ENCODE assay signal across 14 cellular contexts in genomic region chr3:71008350-71008923, GRCh38.
DNase-seq lines count a peak whose midpoint lies in the region; ATAC-seq and TF ChIP-seq lines count a peak whose summit lies in the region.
"Had no signal": no experiment of that assay in that cellular context is flagged by ENCODE, and none has a peak within 500 bp of the region (broad histone marks: within the 10 kb centered on the region; RNA-seq: fewer than 3 reads in every experiment).

No MANE protein-coding gene starts in this region.

- TF ChIP-seq CTCF in natural killer cell (IDR thresholded peaks at IDR 0.05) = no peak

- DNase-seq in stimulated activated naive CD8-positive, alpha-beta T cell treated with anti-CD3 and anti-CD28 coated beads, Interleukin-15, Interleukin-2, amounts not matched to agents 100 U/mL and 50 U/mL, for 24 hours = no peak
- peak; percentile 28 for DNase-seq in central memory CD4-positive, alpha-beta T cell
- no peak for DNase-seq in natural killer cell
- DNase-seq in G401 (ENCODE audit: low spot score) = no peak
- no peak for DNase-seq in NCI-H1417 (lab: John Stamatoyannopoulos, UW)
- DNase-seq in NCI-H1048 (lab: John Stamatoyannopoulos, UW) = no peak
- DNase-seq: activated CD4-positive, alpha-beta T cell treated with anti-CD3 and anti-CD28 coated beads for 48 hours; brain microvascular endothelial cell; foreskin fibroblast; NCI-H2081 treated with DMSO at 0.1 percent for 48 hours; SHP77 had no signal

- H3K9me3 Mint-ChIP-seq in stimulated activated naive CD8-positive, alpha-beta T cell treated with anti-CD3 and anti-CD28 coated beads, Interleukin-15, Interleukin-2, amounts not matched to agents 100 ng/mL and 50 ng/mL, for 24 hours = no peaks in the 10 kb centered on the region
- H3K9me3 Mint-ChIP-seq in natural killer cell = no peaks in the 10 kb centered on the region

- H3K36me3 Mint-ChIP-seq in stimulated activated naive CD8-positive, alpha-beta T cell treated with anti-CD3 and anti-CD28 coated beads, Interleukin-15, Interleukin-2, amounts not matched to agents 100 ng/mL and 50 ng/mL, for 24 hours (ENCODE audit: low read depth) = peaks cover 51% of the 10 kb centered on the region
- peaks cover 4% of the 10 kb centered on the region for H3K36me3 Mint-ChIP-seq in natural killer cell

- intact Hi-C loops in natural killer cell (cut with micrococcal nuclease) = loop anchor here (5.0 kb wide), 2 partner anchors 299 to 504 kb away; no protein-coding TSS in a partner anchor

- H3K4me3 Mint-ChIP-seq in stimulated activated naive CD8-positive, alpha-beta T cell treated with anti-CD3 and anti-CD28 coated beads, Interleukin-15, Interleukin-2, amounts not matched to agents 100 ng/mL and 50 ng/mL, for 24 hours = peak overlapping the region; percentile 45
- H3K4me3 Mint-ChIP-seq in natural killer cell = no peak overlapping the region

- H3K27me3 Mint-ChIP-seq in stimulated activated naive CD8-positive, alpha-beta T cell treated with anti-CD3 and anti-CD28 coated beads, Interleukin-15, Interleukin-2, amounts not matched to agents 100 ng/mL and 50 ng/mL, for 24 hours = no peaks in the 10 kb centered on the region
- H3K27me3 Mint-ChIP-seq in natural killer cell (ENCODE audit: low read depth in 2 of 2) = no peaks in the 10 kb centered on the region

- no peak for ATAC-seq in stimulated activated naive CD8-positive, alpha-beta T cell treated with anti-CD3 and anti-CD28 coated beads, Interleukin-15, Interleukin-2, amounts not matched to agents 100 U/mL and 50 U/mL, for 24 hours
- no peak for ATAC-seq in natural killer cell
- ATAC-seq in GM21367 (IDR thresholded peaks at IDR 0.05; ENCODE audit: unreplicated experiment) = no peak
- ATAC-seq: GM12878 had no signal

- H3K27ac Mint-ChIP-seq in stimulated activated naive CD8-positive, alpha-beta T cell treated with anti-CD3 and anti-CD28 coated beads, Interleukin-15, Interleukin-2, amounts not matched to agents 100 ng/mL and 50 ng/mL, for 24 hours = peak overlapping the region; percentile 97
- peak overlapping the region; percentile 69 to 87 for H3K27ac Mint-ChIP-seq in natural killer cell

- peaks cover 88% of the 10 kb centered on the region for H3K4me1 Mint-ChIP-seq in stimulated activated naive CD8-positive, alpha-beta T cell treated with anti-CD3 and anti-CD28 coated beads, Interleukin-15, Interleukin-2, amounts not matched to agents 100 ng/mL and 50 ng/mL, for 24 hours (ENCODE audit: low read depth)
- H3K4me1 Mint-ChIP-seq in natural killer cell = peaks cover 54 to 56% of the 10 kb centered on the region in 2 donors

- in situ Hi-C loops in G401 (cut with HindIII; ENCODE audit: low sequenced_read_pairs) = no loop called here
